1 cellular context compared by ENCODE assay signal in genomic region chr2:159123786-159124185, GRCh38.
TF ChIP-seq lines count a peak whose summit lies in the region.

No MANE protein-coding gene starts in this region.

TF ChIP-seq in SK-N-SH, 30 proteins besides CTCF, POLR2A, EP300 and RAD21 (continued from another document):
- TF ChIP-seq ZBTB33 (IDR thresholded peaks at IDR 0.05; ENCODE audit: borderline replicate concordance, low read depth) (no peak), POLR2AphosphoS5 (IDR thresholded peaks at IDR 0.05; ENCODE audit: low read depth, low read length) (no peak), REST (IDR thresholded peaks at IDR 0.05; ENCODE audit: low read depth, low read length) (no peak), SIN3A (IDR thresholded peaks at IDR 0.05; ENCODE audit: borderline replicate concordance, low read depth, low read length) (no peak), TEAD4 (IDR thresholded peaks at IDR 0.05; ENCODE audit: borderline replicate concordance, insufficient read depth) (no peak), EZH2phosphoT487 (IDR thresholded peaks at IDR 0.05; ENCODE audit: borderline replicate concordance, low read depth) (no peak), TCF12 (IDR thresholded peaks at IDR 0.05) (no peak)
